ENCODE assay signal across 8 cellular contexts in genomic region chr3:184135149-184135910, GRCh38.
A peak's percentile ranks its signal among the peaks of the same experiment; 100 is the strongest.
DNase-seq lines count a peak whose midpoint lies in the region; ATAC-seq lines count a peak whose summit lies in the region.

Gene EIF2B5, plus strand, starts transcription at chr3:184135358. Its CDS starts 28 bp downstream, at chr3:184135386.

- DNase-seq in COLO668 (lab: John Stamatoyannopoulos, UW; ENCODE audit: unreplicated experiment) (peak; percentile 88), HS-5 (ENCODE audit: low read depth) (peak; percentile 76), NK-92 (lab: John Stamatoyannopoulos, UW; ENCODE audit: unreplicated experiment) (peak; percentile 29), medulla oblongata (ENCODE audit: extremely low spot score) (peak; percentile 98)
- peak; percentile 93 for DNase-seq in activated CD8-positive, alpha-beta memory T cell treated with anti-CD3 and anti-CD28 coated beads for 24 hours
- peak; percentile 77 for DNase-seq in effector CD8-positive, alpha-beta T cell (lab: John Stamatoyannopoulos, UW)
- DNase-seq in stimulated activated CD8-positive, alpha-beta memory T cell treated with anti-CD3 and anti-CD28 coated beads, Interleukin-12 subunit alpha, Interleukin-12 subunit beta, amount 100 ng/mL, for 4 hours (ENCODE audit: low read depth): peak; percentile 73

- ATAC-seq in GM19467 (IDR thresholded peaks at IDR 0.05; ENCODE audit: unreplicated experiment): peak; percentile 84

Comparison
In these comparisons a context has a peak if more than half of its experiments do, and no peak if none do; other contexts are left out.
1. Peak in every context shown above with its lines: DNase-seq and ATAC-seq.
2. DNase-seq: peak in every context shown above with its lines; median percentile 98 in medulla oblongata; 93 in activated CD8-positive, alpha-beta memory T cell treated with anti-CD3 and anti-CD28 coated beads for 24 hours; 88 in COLO668; 77 in effector CD8-positive, alpha-beta T cell; 76 in HS-5; 73 in stimulated activated CD8-positive, alpha-beta memory T cell treated with anti-CD3 and anti-CD28 coated beads, Interleukin-12 subunit alpha, Interleukin-12 subunit beta, amount 100 ng/mL, for 4 hours; 29 in NK-92.